ENCODE assay signal across 8 cellular contexts in genomic region chr10:5775705-5776104, GRCh38. TPM values are rescaled to one million over a fixed set of nuclear protein-coding genes. Genes with fewer than 3 reads are reported as not detected.
DNase-seq lines count a peak whose midpoint lies in the region; ATAC-seq and TF ChIP-seq lines count a peak whose summit lies in the region.

No MANE protein-coding gene starts in this region.

- H3K27ac Mint-ChIP-seq in central memory CD8-positive, alpha-beta T cell (ENCODE audit: low read depth): peak overlapping the region; percentile 84

- H3K9me3 ChIP-seq in psoas muscle (no peaks in the 10 kb centered on the region), tibial artery (no peaks in the 10 kb centered on the region)

- ATAC-seq in central memory CD8-positive, alpha-beta T cell (replicated peaks; ENCODE audit: extremely low read depth, poor library complexity, severe bottlenecking): peak; percentile 98
- ATAC-seq in psoas muscle (peak; percentile 44 to 54 (median 50)), HG02798 (IDR thresholded peaks at IDR 0.05; ENCODE audit: poor library complexity, unreplicated experiment) (no peak), HG02973 (IDR thresholded peaks at IDR 0.05; ENCODE audit: unreplicated experiment) (no peak)

- H3K27ac ChIP-seq in psoas muscle (peak overlapping the region; percentile 62), tibial artery (peak overlapping the region; percentile 57 to 58)

- H3K4me3 Mint-ChIP-seq in central memory CD8-positive, alpha-beta T cell: peak overlapping the region; percentile 57

- H3K27me3 ChIP-seq in psoas muscle (ENCODE audit: insufficient read depth in 3 of 3, low read length in 2 of 3): no peaks in the 10 kb centered on the region
- H3K27me3 ChIP-seq in tibial artery: no peaks in the 10 kb centered on the region

- DNase-seq in activated CD4-positive, alpha-beta T cell treated with anti-CD3 and anti-CD28 coated beads for 48 hours: peak; percentile 85
- DNase-seq in central memory CD8-positive, alpha-beta T cell (ENCODE audit: low spot score in 2 of 2): peak; percentile 40 to 59
- DNase-seq in psoas muscle (peak; percentile 26 to 54), tibial artery (no peak), SHP77 (lab: John Stamatoyannopoulos, UW) (no peak), COLO829 (ENCODE audit: low spot score) (no peak)

- peaks cover 30% of the 10 kb centered on the region for H3K36me3 Mint-ChIP-seq in central memory CD8-positive, alpha-beta T cell (ENCODE audit: insufficient read depth)

- intact Hi-C loops in psoas muscle (cut with DNase I) (no loop called here), tibial artery (cut with DNase I; ENCODE audit: low total_unique reads) (no loop called here)

- WGBS in psoas muscle, 3 donors: 84 to 91% (median 86%) methylated on average over 16 of the region's 16 CpGs

- H3K36me3 ChIP-seq in psoas muscle (ENCODE audit: insufficient read depth in 1 of 2, low read depth in 1 of 2) (peaks cover 2 to 40% of the 10 kb centered on the region in 2 donors), tibial artery (peaks cover 0 to 30% (median 27%) of the 10 kb centered on the region in 3 donors)

- H3K4me3 ChIP-seq in psoas muscle (no peak overlapping the region), tibial artery (peak overlapping the region in 1 of 2 donors; percentile 20)

- peaks cover 37% of the 10 kb centered on the region for H3K4me1 Mint-ChIP-seq in central memory CD8-positive, alpha-beta T cell

- no peaks in the 10 kb centered on the region for H3K27me3 Mint-ChIP-seq in central memory CD8-positive, alpha-beta T cell

- H3K9me3 Mint-ChIP-seq in central memory CD8-positive, alpha-beta T cell: no peaks in the 10 kb centered on the region

- peaks cover 28% of the 10 kb centered on the region for H3K4me1 ChIP-seq in psoas muscle
- H3K4me1 ChIP-seq in tibial artery: peaks cover 0 to 46% (median 25%) of the 10 kb centered on the region in 4 donors

- TF ChIP-seq CTCF in psoas muscle (IDR thresholded peaks at IDR 0.05) (no peak), tibial artery (IDR thresholded peaks at IDR 0.05) (no peak)

RNA-seq across cellular contexts. Expression of gene GDI2, which starts 37.5 kb away (rescaled TPM):
- total RNA-seq in psoas muscle: 100 to 1,000 TPM; 115 to 152 (median 118) TPM
- polyA plus RNA-seq in psoas muscle: 100 to 1,000 TPM in 2 of 3 donors, 10 to 100 TPM in 1; 79.6 to 121 (median 107) TPM

Comparison
In these comparisons a context has a peak if more than half of its experiments do, and no peak if none do; other contexts are left out.
1. DNase-seq: peak in activated CD4-positive, alpha-beta T cell treated with anti-CD3 and anti-CD28 coated beads for 48 hours (single experiment), central memory CD8-positive, alpha-beta T cell (2 of 2) and psoas muscle (2 of 2); none in tibial artery (0 of 2), SHP77 (0 of 2) and COLO829 (single experiment).
2. ATAC-seq: peak in central memory CD8-positive, alpha-beta T cell (single experiment) and psoas muscle (4 of 4); none in HG02798 (single experiment) and HG02973 (single experiment).